Comparison of ENCODE assay signal across 16 cellular contexts in genomic region chr12:113248046-113248825, GRCh38. TPM values are rescaled to one million over a fixed set of nuclear protein-coding genes. Genes with fewer than 3 reads are reported as not detected.
DNase-seq lines count a peak whose midpoint lies in the region; ATAC-seq, FAIRE-seq and TF ChIP-seq lines count a peak whose summit lies in the region.
"Had no signal": no experiment of that assay in that cellular context is flagged by ENCODE, and none has a peak within 500 bp of the region (broad histone marks: within the 10 kb centered on the region; RNA-seq: fewer than 3 reads in every experiment).

No MANE protein-coding gene starts in this region.

- POLR2A ChIA-PET in HEK293 (lab: Yijun Ruan, JAX): no interaction called here

- H3K27me3 ChIP-seq in body of pancreas: no peaks in the 10 kb centered on the region
- H3K27me3 ChIP-seq: left lung, SJSA1 had no signal

- H3K4me3 ChIP-seq in HEK293 (ENCODE audit: low read depth, low read length): no peak overlapping the region
- no peak overlapping the region for H3K4me3 ChIP-seq in body of pancreas
- H3K4me3 ChIP-seq: left lung, SJSA1 had no signal

- peaks cover 0 to under 1% of the 10 kb centered on the region in 2 experiments; a peak in 2 of 3 replicates for H3K36me3 ChIP-seq in HEK293 (ENCODE audit: control insufficient read depth in 2 of 2, insufficient read depth in 1 of 2, low read length in 2 of 2)
- H3K36me3 ChIP-seq in body of pancreas (replicated peaks in 1 of 2; ENCODE audit: insufficient read depth in 1 of 2, low read depth in 2 of 2): no peaks in the 10 kb centered on the region

- H3K27me3 Mint-ChIP-seq in nephron progenitor cell (ENCODE audit: low read depth, poor library complexity): peaks cover 9% of the 10 kb centered on the region
- H3K27me3 Mint-ChIP-seq: stimulated activated naive CD8-positive, alpha-beta T cell treated with anti-CD3 and anti-CD28 coated beads, Interleukin-15, amount 100 ng/mL, for 72 hours had no signal

- no peak for DNase-seq in body of pancreas
- DNase-seq in nephron progenitor cell: no peak
- DNase-seq in T1000 (lab: John Stamatoyannopoulos, UW): no peak
- no peak for DNase-seq in GM12892 (ENCODE audit: insufficient read length)
- DNase-seq: activated CD4-positive, alpha-beta T cell treated with anti-CD3 and anti-CD28 coated beads, Interleukin-2, amount 50 U/mL, for 4 hours; activated T-cell treated with anti-CD3 and anti-CD28 coated beads, Interleukin-2, amount 50 U/mL, for 48 hours; central memory CD4-positive, alpha-beta T cell; DMS153; left lung; NCI-H1694; stimulated activated naive CD8-positive, alpha-beta T cell treated with anti-CD3 and anti-CD28 coated beads, Interleukin-15, amount 100 ng/mL, for 72 hours had no signal

- peak overlapping the region; percentile 45 for H3K27ac Mint-ChIP-seq in nephron progenitor cell

- H3K9me3 ChIP-seq in HEK293 (ENCODE audit: control insufficient read depth, insufficient read depth, low read depth, low read length) (no peaks in the 10 kb centered on the region), body of pancreas (no peaks in the 10 kb centered on the region)
- H3K9me3 ChIP-seq: SJSA1 had no signal

- WGBS in body of pancreas, 2 donors: 86 to 87% methylated on average over 22 of the region's 22 CpGs

- no peak for TF ChIP-seq CTCF in HEK293 (tag by site-specific recombination; IDR thresholded peaks at IDR 0.05)
- no peak for TF ChIP-seq CTCF in body of pancreas (IDR thresholded peaks at IDR 0.05)
- no peak for TF ChIP-seq CTCF in nephron progenitor cell (IDR thresholded peaks at IDR 0.05)

- CTCF ChIA-PET in HEK293 (lab: Yijun Ruan, JAX): interaction anchor here (0.6 to 1.7 kb wide), 2 partner anchors 18 to 156 kb away, joined by 3 to 4 read pairs; no protein-coding TSS in a partner anchor

- ATAC-seq in body of pancreas (no peak), HG03342 (IDR thresholded peaks at IDR 0.05; ENCODE audit: unreplicated experiment) (no peak)
- ATAC-seq: left lung; stimulated activated naive CD8-positive, alpha-beta T cell treated with anti-CD3 and anti-CD28 coated beads, Interleukin-15, amount 100 ng/mL, for 72 hours had no signal

- H3K27ac ChIP-seq in HEK293 (ENCODE audit: extremely low read depth, low read depth, low read length) (no peak overlapping the region), body of pancreas (peak overlapping the region; percentile 90 to 97 (median 94)), temporal lobe (ENCODE audit: low read depth, low read length) (peak overlapping the region; percentile 56)
- H3K27ac ChIP-seq: SJSA1 had no signal

- no peaks in the 10 kb centered on the region for H3K9me3 Mint-ChIP-seq in nephron progenitor cell

- peaks cover 3% of the 10 kb centered on the region for H3K4me1 ChIP-seq in HEK293 (ENCODE audit: control insufficient read depth, insufficient read depth, low read length)
- peaks cover 70% of the 10 kb centered on the region for H3K4me1 ChIP-seq in body of pancreas

- intact Hi-C loops in body of pancreas (cut with DNase I): no loop called here

- TF ChIP-seq POLR2A in body of pancreas (IDR thresholded peaks at IDR 0.05) (no peak), GM12892 (IDR thresholded peaks at IDR 0.05; ENCODE audit: low read depth, low read length) (no peak)

- no peak for FAIRE-seq in GM12892 (lab: Jason Lieb, UNC)
- FAIRE-seq: H54 had no signal

- H3K36me3 Mint-ChIP-seq in nephron progenitor cell (ENCODE audit: low read depth): peaks cover 19% of the 10 kb centered on the region

- H3K4me3 Mint-ChIP-seq in nephron progenitor cell: no peak overlapping the region
- H3K4me3 Mint-ChIP-seq: stimulated activated naive CD8-positive, alpha-beta T cell treated with anti-CD3 and anti-CD28 coated beads, Interleukin-15, amount 100 ng/mL, for 72 hours had no signal

- H3K4me1 Mint-ChIP-seq in nephron progenitor cell: peaks cover 64% of the 10 kb centered on the region
- H3K4me1 Mint-ChIP-seq: stimulated activated naive CD8-positive, alpha-beta T cell treated with anti-CD3 and anti-CD28 coated beads, Interleukin-15, amount 100 ng/mL, for 72 hours had no signal

TF ChIP-seq in HEK293, 187 proteins besides CTCF, POLR2A, EP300 and RAD21:
- no peak for TF ChIP-seq YY2 (tag by site-specific recombination; IDR thresholded peaks at IDR 0.05)
- TF ChIP-seq ZFP3 (tag by site-specific recombination; IDR thresholded peaks at IDR 0.05; ENCODE audit: low read depth): no peak
- TF ChIP-seq ZSCAN16 (tag by site-specific recombination; IDR thresholded peaks at IDR 0.05): no peak
- TF ChIP-seq ZBTB10 (tag by site-specific recombination; IDR thresholded peaks at IDR 0.05): no peak
- TF ChIP-seq BCL11B (tag by site-specific recombination; IDR thresholded peaks at IDR 0.05; ENCODE audit: low read depth): no peak
- TF ChIP-seq PRDM10 (tag by site-specific recombination; IDR thresholded peaks at IDR 0.05): peak; percentile 46

RNA-seq across cellular contexts. Expression of gene TPCN1, which starts 27.0 kb away (rescaled TPM):
- total RNA-seq in body of pancreas: 10 to 100 TPM; 45.1 to 78.4 TPM
- 4.2 TPM for total RNA-seq in temporal lobe
- 23.5 TPM for polyA plus RNA-seq in GM12892 (2012; ENCODE audit: missing spikeins)
